30 cellular contexts compared by ENCODE assay signal in the genomic region with DNA sequence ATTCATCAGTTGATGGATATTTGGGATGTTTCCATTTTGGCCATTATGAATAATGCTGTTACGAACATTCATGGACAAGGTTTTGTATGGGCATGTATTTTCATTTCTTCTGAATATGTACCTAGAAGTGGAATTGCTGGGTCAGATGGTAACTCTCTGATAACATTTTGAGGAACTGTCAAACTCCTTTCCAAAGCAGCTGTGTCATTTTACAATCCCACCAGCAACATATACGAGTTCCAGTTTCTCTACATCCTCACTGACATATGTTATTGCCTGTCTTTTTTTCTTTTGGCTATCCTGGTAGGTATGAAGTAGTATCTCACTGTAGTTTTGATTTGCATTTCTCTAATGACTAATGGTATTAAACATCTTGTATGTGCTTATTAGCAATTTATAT.
"Had no signal": no experiment of that assay in that cellular context is flagged by ENCODE, and none has a peak within 500 bp of the region (broad histone marks: within the 10 kb centered on the region; RNA-seq: fewer than 3 reads in every experiment).

No MANE protein-coding gene starts in this region.

- FAIRE-seq: islet of Langerhans had no signal

- H3K27me3 Mint-ChIP-seq: dendritic cell treated with granulocyte-macrophage colony-stimulating factor and Interleukin-4, amounts not matched to agents 40 ng/mL and 50 ng/mL, for 4 days had no signal

- DNase-seq: effector CD8-positive, alpha-beta T cell; endodermal cell; foreskin keratinocyte; glutamatergic neuron; heart right ventricle; hippocampal formation; left cardiac atrium; left lung; mammary epithelial cell; mesendoderm; midbrain; naive thymus-derived CD4-positive, alpha-beta T cell; nucleus accumbens; right cardiac atrium; sigmoid colon; stimulated activated CD4-positive, alpha-beta T cell treated with anti-CD3 and anti-CD28 coated beads, Interleukin-2, amount 100 ng/mL, for 24 hours; stimulated activated CD4-positive, alpha-beta T cell treated with anti-CD3 and anti-CD28 coated beads, Interleukin-4, amount 100 ng/mL, for 24 hours; stimulated activated naive CD4-positive, alpha-beta T cell treated with Interleukin-2 at 50 U/mL for 16 hours; stomach; thyroid gland; trophoblast cell had no signal

- H3K27ac ChIP-seq: epithelial cell of prostate, esophagus muscularis mucosa, foreskin keratinocyte, gastroesophageal sphincter, heart right ventricle, left lung, prostate gland, sigmoid colon, stomach, thyroid gland, vagina had no signal

- H3K36me3 ChIP-seq: esophagus muscularis mucosa, gastroesophageal sphincter, left lung, prostate gland, sigmoid colon, thyroid gland, vagina had no signal

- H3K4me1 Mint-ChIP-seq: stimulated activated effector memory CD8-positive, alpha-beta T cell treated with anti-CD3 and anti-CD28 coated beads, Interleukin-12 subunit alpha, Interleukin-12 subunit beta, amount 100 ng/mL, for 72 hours had no signal

- H3K4me3 ChIP-seq: esophagus muscularis mucosa, gastroesophageal sphincter, heart right ventricle, left lung, prostate gland, sigmoid colon, stomach, thyroid gland, vagina had no signal

- ATAC-seq: foreskin keratinocyte; gastroesophageal sphincter; heart right ventricle; left cardiac atrium; left lung; naive thymus-derived CD4-positive, alpha-beta T cell; right cardiac atrium; stimulated activated effector memory CD8-positive, alpha-beta T cell treated with anti-CD3 and anti-CD28 coated beads, Interleukin-12 subunit alpha, Interleukin-12 subunit beta, amount 100 ng/mL, for 72 hours had no signal

- H3K9me3 ChIP-seq: esophagus muscularis mucosa, gastroesophageal sphincter, heart right ventricle, left lung, prostate gland, sigmoid colon, stomach, thyroid gland, vagina had no signal

- H3K27ac Mint-ChIP-seq: endodermal cell; naive thymus-derived CD4-positive, alpha-beta T cell; nephron; stimulated activated effector memory CD8-positive, alpha-beta T cell treated with anti-CD3 and anti-CD28 coated beads, Interleukin-12 subunit alpha, Interleukin-12 subunit beta, amount 100 ng/mL, for 72 hours had no signal

- H3K9me3 Mint-ChIP-seq: dendritic cell treated with granulocyte-macrophage colony-stimulating factor and Interleukin-4, amounts not matched to agents 40 ng/mL and 50 ng/mL, for 4 days; nephron; stimulated activated effector memory CD8-positive, alpha-beta T cell treated with anti-CD3 and anti-CD28 coated beads, Interleukin-12 subunit alpha, Interleukin-12 subunit beta, amount 100 ng/mL, for 72 hours had no signal

- H3K4me3 Mint-ChIP-seq: dendritic cell treated with granulocyte-macrophage colony-stimulating factor and Interleukin-4, amounts not matched to agents 40 ng/mL and 50 ng/mL, for 4 days; endodermal cell; naive thymus-derived CD4-positive, alpha-beta T cell; nephron; stimulated activated effector memory CD8-positive, alpha-beta T cell treated with anti-CD3 and anti-CD28 coated beads, Interleukin-12 subunit alpha, Interleukin-12 subunit beta, amount 100 ng/mL, for 72 hours had no signal

- H3K36me3 Mint-ChIP-seq: stimulated activated effector memory CD8-positive, alpha-beta T cell treated with anti-CD3 and anti-CD28 coated beads, Interleukin-12 subunit alpha, Interleukin-12 subunit beta, amount 100 ng/mL, for 72 hours had no signal

- H3K27me3 ChIP-seq: esophagus muscularis mucosa, foreskin keratinocyte, gastroesophageal sphincter, heart right ventricle, left lung, sigmoid colon, stomach, thyroid gland, vagina had no signal

- H3K4me1 ChIP-seq: esophagus muscularis mucosa, foreskin keratinocyte, gastroesophageal sphincter, left lung, prostate gland, sigmoid colon, thyroid gland, vagina had no signal
